ENCODE assay signal across 18 cellular contexts in the genomic region with DNA sequence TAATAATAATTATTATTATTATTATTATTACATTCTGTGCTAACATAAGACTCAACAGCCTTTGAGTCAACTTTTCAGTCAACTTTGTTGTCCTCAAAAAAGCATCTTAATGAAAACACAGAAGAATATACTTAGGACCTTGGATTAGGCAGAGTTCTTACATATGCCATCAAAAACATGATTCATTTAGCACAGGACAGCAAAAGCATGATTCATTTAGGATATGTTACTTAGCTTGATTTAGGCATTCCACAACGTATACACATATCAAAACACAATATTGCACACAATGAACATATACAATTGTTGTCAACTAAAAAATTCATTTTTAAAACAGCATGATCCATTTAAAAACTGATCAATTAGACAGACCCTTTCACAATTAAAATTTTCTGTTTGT.
"Had no signal": no experiment of that assay in that cellular context is flagged by ENCODE, and none has a peak within 500 bp of the region (broad histone marks: within the 10 kb centered on the region; RNA-seq: fewer than 3 reads in every experiment).

No MANE protein-coding gene starts in this region.

- H3K4me3 ChIP-seq: esophagus muscularis mucosa, hepatocyte, lower lobe of right lung, pancreas, thoracic aorta, upper lobe of left lung had no signal

- H3K4me2 ChIP-seq: hepatocyte had no signal

- H3K4me1 ChIP-seq: lower lobe of right lung, pancreas, upper lobe of left lung had no signal

- H3K27ac ChIP-seq: esophagus muscularis mucosa, hepatocyte, lower lobe of right lung, pancreas, thoracic aorta, upper lobe of left lung had no signal

- H3K27me3 ChIP-seq: esophagus muscularis mucosa, hepatocyte, pancreas, upper lobe of left lung had no signal

- FAIRE-seq: keratinocyte, pancreas had no signal

- H3K9me3 ChIP-seq: esophagus muscularis mucosa, lower lobe of right lung, pancreas, thoracic aorta, upper lobe of left lung had no signal

- ATAC-seq: activated T-cell treated with anti-CD3 and anti-CD28 coated beads, Interleukin-2, amount 50 U/mL, for 4 hours; lower lobe of right lung; naive thymus-derived CD8-positive, alpha-beta T cell; pancreas; sciatic nerve; stimulated activated memory B cell treated with anti-CD40 and anti-IgM and Interleukin-4, amounts not matched to agents 10 μg/mL and 1 μg/mL and 100 μg/mL, for 72 hours had no signal

- DNase-seq: activated CD4-positive, alpha-beta T cell treated with anti-CD3 and anti-CD28 coated beads, Interleukin-2, amount 10 ng/mL, durations not matched to agents 7 days and 5 days; activated CD8-positive, alpha-beta memory T cell treated with anti-CD3 and anti-CD28 coated beads, Interleukin-2, amount 50 U/mL, for 4 hours; activated effector memory CD4-positive, alpha-beta T cell treated with Interleukin-2 at 50 U/mL for 16 hours; activated naive CD4-positive, alpha-beta T cell treated with anti-CD3 and anti-CD28 coated beads, Interleukin-2, amount 50 U/mL, for 16 hours; activated T-cell treated with anti-CD3 and anti-CD28 coated beads, Interleukin-2, amount 50 U/mL, for 4 hours; effector CD4-positive, alpha-beta T cell; lower lobe of right lung; naive thymus-derived CD8-positive, alpha-beta T cell; pancreas; stimulated activated CD4-positive, alpha-beta T cell treated with anti-CD3 and anti-CD28 coated beads, Interleukin-4, amount 100 ng/mL, for 4 hours; T1000 had no signal

- H3K36me3 ChIP-seq: esophagus muscularis mucosa, lower lobe of right lung, pancreas, thoracic aorta, upper lobe of left lung had no signal
